In genomic region chr1:204619721-204620120, GRCh38 we compare ENCODE assay signal across 25 cellular contexts.
A peak's percentile ranks its signal among the peaks of the same experiment; 100 is the strongest.
DNase-seq lines count a peak whose midpoint lies in the region; ATAC-seq, FAIRE-seq and TF ChIP-seq lines count a peak whose summit lies in the region.
"Had no signal": no experiment of that assay in that cellular context is flagged by ENCODE, and none has a peak within 500 bp of the region (broad histone marks: within the 10 kb centered on the region; RNA-seq: fewer than 3 reads in every experiment).

No MANE protein-coding gene starts in this region.

- H3K79me2 ChIP-seq in HCT116 (ENCODE audit: insufficient read depth, low read length) (no peaks in the 10 kb centered on the region), HepG2 (ENCODE audit: insufficient read depth, low read length) (no peaks in the 10 kb centered on the region)

- H3K36me3 ChIP-seq in HCT116 (ENCODE audit: control insufficient read depth in 1 of 2, insufficient read depth in 2 of 2, low read length in 2 of 2), result no peaks in the 10 kb centered on the region
- no peaks in the 10 kb centered on the region for H3K36me3 ChIP-seq in colonic mucosa
- H3K36me3 ChIP-seq in neuronal stem cell (replicated peaks in 1 of 2; ENCODE audit: control insufficient read depth in 2 of 2, insufficient read depth in 2 of 2, low read length in 2 of 2), result no peaks in the 10 kb centered on the region
- no peaks in the 10 kb centered on the region for H3K36me3 ChIP-seq in HepG2 (replicated peaks in 1 of 2; ENCODE audit: control insufficient read depth in 1 of 2, insufficient read depth in 2 of 2, low read length in 2 of 2)
- H3K36me3 ChIP-seq in heart right ventricle, result no peaks in the 10 kb centered on the region
- H3K36me3 ChIP-seq: upper lobe of right lung had no signal

- H4K91ac ChIP-seq in neuronal stem cell (ENCODE audit: low read depth, low read length, poor library complexity), result no peak overlapping the region

- ATAC-seq in HCT116 (no peak), HepG2 (no peak), heart right ventricle (no peak)
- ATAC-seq in stimulated activated naive B cell treated with anti-CD40 and anti-IgM and Interleukin-4, amounts not matched to agents 10 μg/mL and 1 μg/mL and 100 μg/mL, for 72 hours (replicated peaks), result no peak
- ATAC-seq: activated naive CD8-positive, alpha-beta T cell treated with anti-CD3 and anti-CD28 coated beads, Interleukin-2, amount 50 U/mL, for 24 hours; body of pancreas; effector memory CD8-positive, alpha-beta T cell; upper lobe of right lung had no signal

- DNase-seq in NCI-H1092 treated with DMSO at 0.1 percent for 48 hours (lab: John Stamatoyannopoulos, UW), result peak; percentile 34
- DNase-seq in NCI-H1092 (lab: John Stamatoyannopoulos, UW), result no peak
- DNase-seq in HCT116 (ENCODE audit: low read depth, low spot score), result no peak
- peak; percentile 23 for DNase-seq in colonic mucosa
- no peak for DNase-seq in neuronal stem cell (ENCODE audit: low spot score)
- no peak for DNase-seq in stimulated activated naive B cell treated with anti-CD40 and anti-IgM and Interleukin-4, amounts not matched to agents 10 μg/mL and 1 μg/mL and 100 μg/mL, for 72 hours
- DNase-seq in HepG2 (ENCODE audit: low spot score), result no peak
- no peak for DNase-seq in heart right ventricle
- DNase-seq: 8988T; activated CD4-positive, alpha-beta memory T cell treated with anti-CD3 and anti-CD28 coated beads for 36 hours; activated effector memory CD4-positive, alpha-beta T cell treated with Interleukin-2 at 50 U/mL for 16 hours; activated naive CD8-positive, alpha-beta T cell treated with anti-CD3 and anti-CD28 coated beads, Interleukin-2, amount 50 U/mL, for 24 hours; body of pancreas; effector memory CD8-positive, alpha-beta T cell; Kasumi-1; naive B cell; NCI-H1105 treated with DMSO at 0.1 percent for 48 hours; NCI-H2107; NCI-H510A; sigmoid colon; stimulated activated CD8-positive, alpha-beta memory T cell treated with anti-CD3 and anti-CD28 coated beads, Interleukin-4, amount 100 ng/mL, for 48 hours; T1000; upper lobe of right lung had no signal

- H2AK5ac ChIP-seq in neuronal stem cell (ENCODE audit: low read depth, low read length), result peak overlapping the region; percentile 91

- H3K36me3 Mint-ChIP-seq in stimulated activated naive B cell treated with anti-CD40 and anti-IgM and Interleukin-4, amounts not matched to agents 10 μg/mL and 1 μg/mL and 100 μg/mL, for 72 hours, result peaks cover 0 to 3% of the 10 kb centered on the region in 2 donors
- H3K36me3 Mint-ChIP-seq: activated CD4-positive, alpha-beta memory T cell treated with anti-CD3 and anti-CD28 coated beads for 36 hours; naive B cell had no signal

- no peak overlapping the region for H2BK5ac ChIP-seq in neuronal stem cell (ENCODE audit: low read length)

- H2BK12ac ChIP-seq in neuronal stem cell (ENCODE audit: low read length), result peak overlapping the region; percentile 80

- CTCF ChIA-PET in HCT116 (lab: Charles Lee), result interaction anchor here (2.4 kb wide), 1 partner anchor 187 kb away, joined by 12 read pairs; no protein-coding TSS in a partner anchor
- CTCF ChIA-PET in HepG2 (lab: Yijun Ruan, JAX; ENCODE audit: low intra/inter-chr PET ratio, low total read pairs), result no interaction called here

- no peaks in the 10 kb centered on the region for H3K9me2 ChIP-seq in HCT116 (ENCODE audit: insufficient read depth)

- H3K9ac ChIP-seq in HCT116 (ENCODE audit: low read length) (no peak overlapping the region), colonic mucosa (ENCODE audit: low read depth in 2 of 2, low read length in 2 of 2) (no peak overlapping the region), neuronal stem cell (ENCODE audit: low read depth, low read length, poor library complexity) (no peak overlapping the region), HepG2 (ENCODE audit: insufficient read depth, low read depth, low read length) (no peak overlapping the region)

- POLR2A ChIA-PET in HCT116 (lab: Charles Lee), result interaction anchor here (0.6 kb wide), 1 partner anchor 120 kb away, joined by 3 read pairs; no protein-coding TSS in a partner anchor
- POLR2A ChIA-PET in HepG2 (lab: Yijun Ruan, JAX), result no interaction called here

- no peak overlapping the region for H3K4me2 ChIP-seq in HCT116 (ENCODE audit: low read length)
- no peak overlapping the region for H3K4me2 ChIP-seq in neuronal stem cell (ENCODE audit: insufficient read depth, low read length, poor library complexity, severe bottlenecking)
- H3K4me2 ChIP-seq in HepG2 (ENCODE audit: low read depth, low read length), result no peak overlapping the region

- H4K20me1 ChIP-seq in HCT116 (ENCODE audit: insufficient read depth), result no peaks in the 10 kb centered on the region
- H4K20me1 ChIP-seq in HepG2 (ENCODE audit: insufficient read depth, low read length), result no peaks in the 10 kb centered on the region

- no peak overlapping the region for H3K27ac Mint-ChIP-seq in stimulated activated naive B cell treated with anti-CD40 and anti-IgM and Interleukin-4, amounts not matched to agents 10 μg/mL and 1 μg/mL and 100 μg/mL, for 72 hours
- H3K27ac Mint-ChIP-seq: activated CD4-positive, alpha-beta memory T cell treated with anti-CD3 and anti-CD28 coated beads for 36 hours; activated naive CD8-positive, alpha-beta T cell treated with anti-CD3 and anti-CD28 coated beads, Interleukin-2, amount 50 U/mL, for 24 hours; B cell had no signal

- 0 out of 2 replicates have a peak, but pooled peaks cover under 1% of the 10 kb centered on the region for H3K27me3 ChIP-seq in HCT116 (ENCODE audit: insufficient read depth, low read length)
- no peaks in the 10 kb centered on the region for H3K27me3 ChIP-seq in colonic mucosa
- peaks cover 0 to 14% (median 0%) of the 10 kb centered on the region in 3 experiments for H3K27me3 ChIP-seq in neuronal stem cell (ENCODE audit: control insufficient read depth in 3 of 3, insufficient read depth in 3 of 3, low read depth in 1 of 3, low read length in 3 of 3)
- H3K27me3 ChIP-seq in HepG2 (ENCODE audit: control insufficient read depth in 1 of 2, insufficient read depth in 2 of 2, low read length in 2 of 2), result peaks cover 9 to 52% of the 10 kb centered on the region in 2 experiments
- peaks cover 0 to 7% (median 0%) of the 10 kb centered on the region in 7 donors for H3K27me3 ChIP-seq in heart right ventricle
- H3K27me3 ChIP-seq: body of pancreas, sigmoid colon, upper lobe of right lung had no signal

- H3K4me3 ChIP-seq in HCT116 (replicated peaks in 1 of 2; ENCODE audit: low read depth in 1 of 2, low read length in 2 of 2), result no peak overlapping the region
- H3K4me3 ChIP-seq in colonic mucosa, result no peak overlapping the region
- no peak overlapping the region for H3K4me3 ChIP-seq in neuronal stem cell (ENCODE audit: low read length in 2 of 2)
- H3K4me3 ChIP-seq in HepG2 (replicated peaks in 1 of 3; ENCODE audit: insufficient read depth in 1 of 3, low read depth in 2 of 3, low read length in 3 of 3), result no peak overlapping the region
- H3K4me3 ChIP-seq in heart right ventricle, result no peak overlapping the region
- H3K4me3 ChIP-seq: body of pancreas, sigmoid colon, upper lobe of right lung had no signal

- no peak overlapping the region for H3K4ac ChIP-seq in neuronal stem cell (ENCODE audit: low read length)

- no TSS peak for BruUV-seq in HCT116 (replicated peaks; lab: Mats Ljungman, UMichigan)
- no TSS peak for BruUV-seq in HepG2 (replicated peaks; lab: Mats Ljungman, UMichigan)

- TF ChIP-seq POLR2A in HCT116 (IDR thresholded peaks at IDR 0.05; ENCODE audit: borderline replicate concordance, extremely low read depth, insufficient read depth, insufficient read length) (no peak), HepG2 (IDR thresholded peaks at IDR 0.05; ENCODE audit: insufficient read depth in 1 of 2, low read depth in 2 of 2, low read length in 2 of 2) (no peak)

- no peaks in the 10 kb centered on the region for H3K9me3 Mint-ChIP-seq in stimulated activated naive B cell treated with anti-CD40 and anti-IgM and Interleukin-4, amounts not matched to agents 10 μg/mL and 1 μg/mL and 100 μg/mL, for 72 hours
- H3K9me3 Mint-ChIP-seq: activated CD4-positive, alpha-beta memory T cell treated with anti-CD3 and anti-CD28 coated beads for 36 hours; activated naive CD8-positive, alpha-beta T cell treated with anti-CD3 and anti-CD28 coated beads, Interleukin-2, amount 50 U/mL, for 24 hours; effector memory CD8-positive, alpha-beta T cell; naive B cell had no signal

- TF ChIP-seq EP300 in HepG2 (IDR thresholded peaks at IDR 0.05; ENCODE audit: low read depth in 2 of 2, low read length in 2 of 2), result no peak
- TF ChIP-seq EP300 in HepG2 (CRISPR knock-in tag; IDR thresholded peaks at IDR 0.05; ENCODE audit: borderline replicate concordance), result no peak

- in situ Hi-C loops in HepG2 (cut with HindIII; ENCODE audit: extremely low pct_ligation_motif_present, low pct_unique_long_range_greater_than_20kb), result no loop called here

- no peak for FAIRE-seq in HepG2 (lab: Jason Lieb, UNC)
- FAIRE-seq: HTR-8/SVneo had no signal

- H2AFZ ChIP-seq in HCT116 (ENCODE audit: low read depth, low read length, poor library complexity, severe bottlenecking), result no peak overlapping the region
- H2AFZ ChIP-seq in neuronal stem cell (ENCODE audit: low read length), result no peak overlapping the region
- no peak overlapping the region for H2AFZ ChIP-seq in HepG2 (ENCODE audit: low read length)

- TF ChIP-seq CTCF in HCT116 (IDR thresholded peaks at IDR 0.05 in 2 of 3, conservative IDR thresholded peaks at IDR 0.05 in 1 of 3; ENCODE audit: borderline replicate concordance in 1 of 3, insufficient read depth in 1 of 3, low read depth in 2 of 3, low read length in 2 of 3) (0 out of 6 replicates have a peak, but pooled peaks of 1 of the 3 experiments have one; percentile 14), colonic mucosa (IDR thresholded peaks at IDR 0.05) (no peak), HepG2 (CRISPR knock-in tag; IDR thresholded peaks at IDR 0.05) (no peak), heart right ventricle (IDR thresholded peaks at IDR 0.05) (peak in 1 of 9 donors; percentile 17)

- H3K27ac ChIP-seq in HCT116 (ENCODE audit: low read depth, low read length), result no peak overlapping the region
- no peak overlapping the region for H3K27ac ChIP-seq in colonic mucosa
- H3K27ac ChIP-seq in neuronal stem cell (replicated peaks; ENCODE audit: low read length), result no peak overlapping the region
- H3K27ac ChIP-seq in HepG2 (ENCODE audit: extremely low read length, insufficient read depth, low read length), result no peak overlapping the region
- H3K27ac ChIP-seq in heart right ventricle, result no peak overlapping the region
- H3K27ac ChIP-seq: body of pancreas, sigmoid colon, upper lobe of right lung had no signal

- no peak overlapping the region for H4K8ac ChIP-seq in neuronal stem cell (ENCODE audit: low read depth, low read length)

- H3K4me3 Mint-ChIP-seq in stimulated activated naive B cell treated with anti-CD40 and anti-IgM and Interleukin-4, amounts not matched to agents 10 μg/mL and 1 μg/mL and 100 μg/mL, for 72 hours, result no peak overlapping the region
- H3K4me3 Mint-ChIP-seq: activated CD4-positive, alpha-beta memory T cell treated with anti-CD3 and anti-CD28 coated beads for 36 hours; activated naive CD8-positive, alpha-beta T cell treated with anti-CD3 and anti-CD28 coated beads, Interleukin-2, amount 50 U/mL, for 24 hours; B cell; effector memory CD8-positive, alpha-beta T cell; naive B cell had no signal

- peak overlapping the region; percentile 62 for H3K23ac ChIP-seq in neuronal stem cell (ENCODE audit: low read depth, low read length, poor library complexity)

- no peak overlapping the region for H2BK15ac ChIP-seq in neuronal stem cell (ENCODE audit: low read length)

- peak overlapping the region; percentile 77 for H3K18ac ChIP-seq in neuronal stem cell (ENCODE audit: low read length)

- no peaks in the 10 kb centered on the region for H3K9me3 ChIP-seq in HCT116 (ENCODE audit: control insufficient read depth in 1 of 2, insufficient read depth in 1 of 2, low read depth in 1 of 2, low read length in 2 of 2)
- no peaks in the 10 kb centered on the region for H3K9me3 ChIP-seq in colonic mucosa
- no peaks in the 10 kb centered on the region for H3K9me3 ChIP-seq in neuronal stem cell (replicated peaks in 1 of 2; ENCODE audit: control insufficient read depth in 2 of 2, insufficient read depth in 1 of 2, low read depth in 1 of 2, low read length in 2 of 2)
- H3K9me3 ChIP-seq in HepG2 (ENCODE audit: low read length), result no peaks in the 10 kb centered on the region
- no peaks in the 10 kb centered on the region for H3K9me3 ChIP-seq in heart right ventricle
- H3K9me3 ChIP-seq: body of pancreas, sigmoid colon, upper lobe of right lung had no signal

- intact Hi-C loops in HCT116 (cut with micrococcal nuclease), result no loop called here
- intact Hi-C loops in colonic mucosa (cut with DNase I), result no loop called here
- intact Hi-C loops in HepG2 (cut with micrococcal nuclease; ENCODE audit: unreplicated experiment), result no loop called here
- intact Hi-C loops in heart right ventricle (cut with DNase I), result no loop called here

- peak overlapping the region; percentile 50 for H2BK120ac ChIP-seq in neuronal stem cell (ENCODE audit: low read depth, low read length)

- TF ChIP-seq RAD21 in HCT116 (IDR thresholded peaks at IDR 0.05; ENCODE audit: low read depth), result peak; percentile 44
- TF ChIP-seq RAD21 in HepG2 (CRISPR knock-in tag; IDR thresholded peaks at IDR 0.05), result no peak

- H3K79me1 ChIP-seq in neuronal stem cell (ENCODE audit: low read depth, low read length), result no peaks in the 10 kb centered on the region

- H3K14ac ChIP-seq in neuronal stem cell (ENCODE audit: low read length), result no peak overlapping the region

- WGBS in neuronal stem cell (ENCODE audit: extremely low coverage in 2 of 2, insufficient read length in 2 of 2, insufficient replicate concordance in 1 of 2), 2 donors, result no CpG with 5 or more reads among the region's 13 CpGs
- 93% methylated on average over 3 of the region's 13 CpGs for WGBS in HepG2 (ENCODE audit: low lambda C conversion rate)
- 90 to 97% methylated on average over 13 of the region's 13 CpGs for WGBS in heart right ventricle, 2 donors

- no peaks in the 10 kb centered on the region for H3K27me3 Mint-ChIP-seq in stimulated activated naive B cell treated with anti-CD40 and anti-IgM and Interleukin-4, amounts not matched to agents 10 μg/mL and 1 μg/mL and 100 μg/mL, for 72 hours
- H3K27me3 Mint-ChIP-seq: activated CD4-positive, alpha-beta memory T cell treated with anti-CD3 and anti-CD28 coated beads for 36 hours; activated naive CD8-positive, alpha-beta T cell treated with anti-CD3 and anti-CD28 coated beads, Interleukin-2, amount 50 U/mL, for 24 hours; B cell; naive B cell had no signal

- RAD21 ChIA-PET in HCT116 (lab: Charles Lee; ENCODE audit: low non-redundant PET in 1 of 2, low total read pairs in 2 of 2, uncharacterized antibody in 2 of 2, unreplicated experiment in 2 of 2), result no interaction called here

- no peaks in the 10 kb centered on the region for H3K4me1 Mint-ChIP-seq in stimulated activated naive B cell treated with anti-CD40 and anti-IgM and Interleukin-4, amounts not matched to agents 10 μg/mL and 1 μg/mL and 100 μg/mL, for 72 hours
- H3K4me1 Mint-ChIP-seq: activated naive CD8-positive, alpha-beta T cell treated with anti-CD3 and anti-CD28 coated beads, Interleukin-2, amount 50 U/mL, for 24 hours; B cell; naive B cell had no signal

- H3K4me1 ChIP-seq in HCT116 (ENCODE audit: control insufficient read depth in 1 of 2, insufficient read depth in 2 of 2, low read length in 2 of 2) (peaks cover 24 to 29% of the 10 kb centered on the region in 2 experiments), colonic mucosa (no peaks in the 10 kb centered on the region), neuronal stem cell (ENCODE audit: control insufficient read depth in 2 of 2, insufficient read depth in 1 of 2, low read depth in 1 of 2, low read length in 2 of 2) (peaks cover 17 to 24% of the 10 kb centered on the region in 2 donors), HepG2 (ENCODE audit: insufficient read depth, low read length) (peaks cover 20% of the 10 kb centered on the region), heart right ventricle (peaks cover 0 to 4% (median under 1%) of the 10 kb centered on the region in 9 donors)
- H3K4me1 ChIP-seq: body of pancreas, upper lobe of right lung had no signal

Comparison
In these comparisons a context has a peak if more than half of its experiments do, and no peak if none do; other contexts are left out.
1. DNase-seq: peak in NCI-H1092 treated with DMSO at 0.1 percent for 48 hours (single experiment) and colonic mucosa (single experiment); none in NCI-H1092 (single experiment), HCT116 (single experiment), neuronal stem cell (single experiment), stimulated activated naive B cell treated with anti-CD40 and anti-IgM and Interleukin-4, amounts not matched to agents 10 μg/mL and 1 μg/mL and 100 μg/mL, for 72 hours (single experiment), HepG2 (single experiment) and heart right ventricle (0 of 2).